ENCODE assay signal across 9 cellular contexts in the genomic region with DNA sequence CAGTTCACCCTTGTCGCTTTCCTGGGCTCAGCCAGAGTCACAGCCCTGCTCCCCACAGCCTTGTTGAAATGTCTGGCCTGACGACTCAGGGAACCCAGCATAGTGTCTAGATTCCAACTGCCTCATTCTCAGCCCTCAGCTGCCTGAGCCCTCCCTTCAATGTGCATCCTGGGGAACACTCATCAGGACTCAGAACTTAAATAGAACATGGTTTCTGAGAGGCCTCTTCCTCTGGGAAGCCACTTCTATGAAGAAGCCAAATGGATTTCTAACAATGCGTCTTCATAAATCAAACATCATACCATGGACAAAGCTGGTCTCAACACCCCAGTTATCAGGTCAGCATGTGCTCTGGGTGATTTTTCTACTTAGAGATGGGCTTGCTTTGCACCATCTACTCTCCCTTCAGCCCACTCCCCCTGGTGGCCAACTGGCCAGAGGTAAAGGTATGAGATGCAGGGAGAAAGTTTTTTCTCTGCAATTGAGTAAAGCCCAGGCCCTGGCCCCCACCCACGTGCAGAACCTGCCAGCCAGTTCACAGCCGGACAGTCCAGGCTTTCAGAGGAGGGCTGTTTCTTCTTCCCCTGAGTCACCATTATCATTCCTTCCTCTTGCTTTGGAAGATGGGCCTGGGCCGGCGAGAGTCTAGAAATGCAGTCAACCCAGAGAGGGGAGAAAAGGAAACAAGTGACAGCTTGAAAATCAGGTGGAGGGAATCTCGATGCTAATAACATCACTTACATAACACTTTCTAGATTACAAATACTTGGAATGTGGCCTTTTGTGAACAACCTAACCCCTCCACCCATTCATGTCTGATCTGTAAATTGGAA. TPM values are rescaled to one million over a fixed set of nuclear protein-coding genes. Genes with fewer than 3 reads are reported as not detected.
A peak's percentile ranks its signal among the peaks of the same experiment; 100 is the strongest.
DNase-seq lines count a peak whose midpoint lies in the region; ATAC-seq and TF ChIP-seq lines count a peak whose summit lies in the region.
"Had no signal": no experiment of that assay in that cellular context is flagged by ENCODE, and none has a peak within 500 bp of the region (broad histone marks: within the 10 kb centered on the region; RNA-seq: fewer than 3 reads in every experiment).

No MANE protein-coding gene starts in this region.

- H3K36me3 ChIP-seq in smooth muscle cell (ENCODE audit: low read depth) = no peaks in the 10 kb centered on the region

- ATAC-seq in HG02678 (IDR thresholded peaks at IDR 0.05; ENCODE audit: unreplicated experiment) = peak; percentile 42
- ATAC-seq in Right ventricle myocardium superior (ENCODE audit: poor library complexity) = peak; percentile 49
- ATAC-seq in GM18520 (IDR thresholded peaks at IDR 0.05; ENCODE audit: unreplicated experiment) = no peak

- H3K4me1 Mint-ChIP-seq in Calu3 (ENCODE audit: low read depth, unreplicated experiment) = peaks cover 46% of the 10 kb centered on the region
- peaks cover 13% of the 10 kb centered on the region for H3K4me1 Mint-ChIP-seq in activated T-helper 2 cell treated with anti-CD3 and anti-CD28 coated beads, Interferon-gamma antibody, Interleukin-2, Interleukin-4, amounts not matched to agents 10 μg/mL and 5 μg/mL and 100 μg/mL, durations not matched to agents 14 hours and 24 hours and 36 hours (ENCODE audit: low read depth)

- CTCF ChIA-PET in Calu3 (lab: Charles Lee) = interaction anchor here (0.7 to 2.6 kb wide), 6 partner anchors 49 to 160 kb away, joined by 3 to 13 read pairs (median 8); a partner anchor contains a TSS

- no peak overlapping the region for H3K4me3 ChIP-seq in smooth muscle cell

- H3K36me3 Mint-ChIP-seq in Calu3 (ENCODE audit: insufficient read depth, unreplicated experiment) = no peaks in the 10 kb centered on the region
- no peaks in the 10 kb centered on the region for H3K36me3 Mint-ChIP-seq in activated T-helper 2 cell treated with anti-CD3 and anti-CD28 coated beads, Interferon-gamma antibody, Interleukin-2, Interleukin-4, amounts not matched to agents 10 μg/mL and 5 μg/mL and 100 μg/mL, durations not matched to agents 14 hours and 24 hours and 36 hours (ENCODE audit: low read depth)

- intact Hi-C loops in Calu3 (cut with micrococcal nuclease; ENCODE audit: unreplicated experiment) = loop anchor here (1.0 to 10.0 kb wide), 5 partner anchors 24 to 153 kb away; no protein-coding TSS in a partner anchor
- intact Hi-C loops in activated T-helper 2 cell treated with anti-CD3 and anti-CD28 coated beads, Interferon-gamma antibody, Interleukin-2, Interleukin-4, amounts not matched to agents 10 μg/mL and 5 μg/mL and 100 μg/mL, durations not matched to agents 14 hours and 24 hours and 36 hours (cut with micrococcal nuclease) = loop anchor here (1.0 to 10.0 kb wide), 5 partner anchors 53 to 264 kb away; a partner anchor contains a TSS
- intact Hi-C loops in Right ventricle myocardium superior (cut with DNase I) = no loop called here

- no peaks in the 10 kb centered on the region for H3K9me3 ChIP-seq in smooth muscle cell (replicated peaks; ENCODE audit: low read depth)

- H3K4me3 Mint-ChIP-seq in Calu3 (ENCODE audit: low read depth, unreplicated experiment) = no peak overlapping the region
- H3K4me3 Mint-ChIP-seq in activated T-helper 2 cell treated with anti-CD3 and anti-CD28 coated beads, Interferon-gamma antibody, Interleukin-2, Interleukin-4, amounts not matched to agents 10 μg/mL and 5 μg/mL and 100 μg/mL, durations not matched to agents 14 hours and 24 hours and 36 hours (ENCODE audit: low read depth) = no peak overlapping the region

- H3K27me3 ChIP-seq in smooth muscle cell (ENCODE audit: low read depth) = no peaks in the 10 kb centered on the region

- no peak overlapping the region for H3K27ac ChIP-seq in smooth muscle cell (ENCODE audit: low read depth)

- H3F3A ChIP-seq in smooth muscle cell (ENCODE audit: low read depth) = no peaks in the 10 kb centered on the region

- H4K20me1 ChIP-seq in smooth muscle cell (ENCODE audit: low read depth) = no peaks in the 10 kb centered on the region

- no peaks in the 10 kb centered on the region for H3K79me2 ChIP-seq in smooth muscle cell (ENCODE audit: low read depth)

- H2AFZ ChIP-seq in smooth muscle cell (ENCODE audit: low read depth) = no peak overlapping the region

- BruUV-seq in Calu3 (replicated peaks; lab: Mats Ljungman, UMichigan) = no TSS peak

- no peak overlapping the region for H3K4me2 ChIP-seq in smooth muscle cell

- WGBS in smooth muscle cell (ENCODE audit: low lambda C conversion rate) = 58% methylated on average over 8 of the region's 8 CpGs

- TF ChIP-seq CTCF in Calu3 (IDR thresholded peaks at IDR 0.05; ENCODE audit: unreplicated experiment) (peak; percentile 91), smooth muscle cell (IDR thresholded peaks at IDR 0.05; ENCODE audit: borderline replicate concordance, insufficient read depth, poor library complexity, severe bottlenecking) (peak; percentile 75)

- H3K27me3 Mint-ChIP-seq in Calu3 (ENCODE audit: unreplicated experiment) = peaks cover 28% of the 10 kb centered on the region
- no peaks in the 10 kb centered on the region for H3K27me3 Mint-ChIP-seq in activated T-helper 2 cell treated with anti-CD3 and anti-CD28 coated beads, Interferon-gamma antibody, Interleukin-2, Interleukin-4, amounts not matched to agents 10 μg/mL and 5 μg/mL and 100 μg/mL, durations not matched to agents 14 hours and 24 hours and 36 hours (ENCODE audit: low read depth)

- DNase-seq in Calu3 (peak; percentile 94), SIG-M5 (lab: John Stamatoyannopoulos, UW) (peak; percentile 9), Right ventricle myocardium superior (peak; percentile 67), smooth muscle cell (lab: John Stamatoyannopoulos, UW; ENCODE audit: unreplicated experiment) (no peak), NCI-H2171 treated with DMSO at 0.1 percent for 48 hours (lab: John Stamatoyannopoulos, UW) (no peak)
- peak; percentile 59 for DNase-seq in activated T-helper 2 cell treated with anti-CD3 and anti-CD28 coated beads, Interferon-gamma antibody, Interleukin-2, Interleukin-4, amounts not matched to agents 10 μg/mL and 5 μg/mL and 100 μg/mL, durations not matched to agents 14 hours and 24 hours and 36 hours (ENCODE audit: low spot score)

- no peak overlapping the region for H3K27ac Mint-ChIP-seq in Calu3 (ENCODE audit: unreplicated experiment)
- no peak overlapping the region for H3K27ac Mint-ChIP-seq in activated T-helper 2 cell treated with anti-CD3 and anti-CD28 coated beads, Interferon-gamma antibody, Interleukin-2, Interleukin-4, amounts not matched to agents 10 μg/mL and 5 μg/mL and 100 μg/mL, durations not matched to agents 14 hours and 24 hours and 36 hours

- H3K9ac ChIP-seq in smooth muscle cell (ENCODE audit: low read depth) = no peak overlapping the region

- H3K4me1 ChIP-seq in smooth muscle cell (ENCODE audit: low read depth) = no peaks in the 10 kb centered on the region

- no peaks in the 10 kb centered on the region for H3K9me3 Mint-ChIP-seq in Calu3 (ENCODE audit: low read depth, unreplicated experiment)
- H3K9me3 Mint-ChIP-seq in activated T-helper 2 cell treated with anti-CD3 and anti-CD28 coated beads, Interferon-gamma antibody, Interleukin-2, Interleukin-4, amounts not matched to agents 10 μg/mL and 5 μg/mL and 100 μg/mL, durations not matched to agents 14 hours and 24 hours and 36 hours = no peaks in the 10 kb centered on the region

RNA-seq across cellular contexts. Expression of a gene that starts 32.1 kb away (rescaled TPM):
- total RNA-seq in Calu3 (2022) (not detected in 2 replicates), Right ventricle myocardium superior (0.48 TPM), smooth muscle cell (0.99 TPM in 1 of 2 replicates, not detected in the other)
- 0.21 and 0.32 TPM in 2 replicates for total RNA-seq in activated T-helper 2 cell treated with anti-CD3 and anti-CD28 coated beads, Interferon-gamma antibody, Interleukin-2, Interleukin-4, amounts not matched to agents 10 μg/mL and 5 μg/mL and 100 μg/mL, durations not matched to agents 14 hours and 24 hours and 36 hours
- polyA plus RNA-seq in smooth muscle cell = not detected in 2 replicates

RNA-seq across cellular contexts. Expression of a gene that starts 34.6 kb away (rescaled TPM):
- total RNA-seq in Calu3 (2022) = not detected in 2 replicates
- 0.28 and 0.34 TPM in 2 replicates for total RNA-seq in activated T-helper 2 cell treated with anti-CD3 and anti-CD28 coated beads, Interferon-gamma antibody, Interleukin-2, Interleukin-4, amounts not matched to agents 10 μg/mL and 5 μg/mL and 100 μg/mL, durations not matched to agents 14 hours and 24 hours and 36 hours
- not detected for total RNA-seq in Right ventricle myocardium superior
- total RNA-seq in smooth muscle cell = not detected in 2 replicates
- not detected in 2 replicates for polyA plus RNA-seq in smooth muscle cell

RNA-seq across cellular contexts. Expression of a gene that starts 54.4 kb away (rescaled TPM):
- total RNA-seq in Calu3 (2022) = 0.54 TPM in 1 of 2 replicates, not detected in the other
- not detected in 2 replicates for total RNA-seq in activated T-helper 2 cell treated with anti-CD3 and anti-CD28 coated beads, Interferon-gamma antibody, Interleukin-2, Interleukin-4, amounts not matched to agents 10 μg/mL and 5 μg/mL and 100 μg/mL, durations not matched to agents 14 hours and 24 hours and 36 hours
- 2.3 TPM for total RNA-seq in Right ventricle myocardium superior
- not detected in 2 replicates for total RNA-seq in smooth muscle cell
- not detected in 2 replicates for polyA plus RNA-seq in smooth muscle cell
- total RNA-seq: activated CD8-positive, alpha-beta memory T cell treated with anti-CD3 and anti-CD28 coated beads for 36 hours had no signal

Comparison
In these comparisons a context has a peak if more than half of its experiments do, and no peak if none do; other contexts are left out.
1. DNase-seq: peak in Calu3 (single experiment), SIG-M5 (single experiment), activated T-helper 2 cell treated with anti-CD3 and anti-CD28 coated beads, Interferon-gamma antibody, Interleukin-2, Interleukin-4, amounts not matched to agents 10 μg/mL and 5 μg/mL and 100 μg/mL, durations not matched to agents 14 hours and 24 hours and 36 hours (single experiment) and Right ventricle myocardium superior (single experiment); none in smooth muscle cell (single experiment) and NCI-H2171 treated with DMSO at 0.1 percent for 48 hours (single experiment).